ENCODE assay signal across 9 cellular contexts in genomic region chr2:231104115-231104713, GRCh38. TPM values are rescaled to one million over a fixed set of nuclear protein-coding genes. Genes with fewer than 3 reads are reported as not detected.
DNase-seq lines count a peak whose midpoint lies in the region; ATAC-seq, FAIRE-seq and TF ChIP-seq lines count a peak whose summit lies in the region.
"Had no signal": no experiment of that assay in that cellular context is flagged by ENCODE, and none has a peak within 500 bp of the region (broad histone marks: within the 10 kb centered on the region; RNA-seq: fewer than 3 reads in every experiment).

No MANE protein-coding gene starts in this region.

- intact Hi-C loops in PC-9 (cut with micrococcal nuclease; ENCODE audit: unreplicated experiment): loop anchor here (1.0 to 2.0 kb wide), 3 partner anchors 123 to 348 kb away; no protein-coding TSS in a partner anchor
- intact Hi-C loops in pancreas (cut with DNase I): no loop called here
- intact Hi-C loops in vagina (cut with DNase I): loop anchor here (2.0 to 10.0 kb wide), 2 partner anchors 87 to 311 kb away; no protein-coding TSS in a partner anchor

- peaks cover 20% of the 10 kb centered on the region for H3K36me3 ChIP-seq in PC-9 (ENCODE audit: low read depth)
- peaks cover 0 to 13% (median 0%) of the 10 kb centered on the region in 3 donors for H3K36me3 ChIP-seq in pancreas
- H3K36me3 ChIP-seq in vagina: peaks cover 0 to 27% of the 10 kb centered on the region in 2 donors

- peaks cover 5% of the 10 kb centered on the region; the same call in 1 of the 2 replicates for H4K20me1 ChIP-seq in PC-9 (ENCODE audit: insufficient read depth)

- ATAC-seq in GM18502 (IDR thresholded peaks at IDR 0.05; ENCODE audit: poor library complexity, unreplicated experiment) (peak; percentile 57), HG03342 (IDR thresholded peaks at IDR 0.05; ENCODE audit: unreplicated experiment) (peak; percentile 61), pancreas (peak; percentile 72 to 95 (median 92))

- H3K9me3 ChIP-seq in PC-9 (ENCODE audit: insufficient read depth, low read depth): peaks cover 7% of the 10 kb centered on the region; the same call in 1 of the 2 replicates
- no peaks in the 10 kb centered on the region for H3K9me3 ChIP-seq in pancreas
- H3K9me3 ChIP-seq in vagina: peaks cover 13% of the 10 kb centered on the region

- POLR2A ChIA-PET in PC-9 (lab: Charles Lee; ENCODE audit: unreplicated experiment): interaction anchor here (0.7 kb wide), 1 partner anchor 178 kb away, joined by 8 read pairs; no protein-coding TSS in a partner anchor

- CTCF ChIA-PET in PC-9 (lab: Charles Lee): interaction anchor here (0.5 to 1.4 kb wide), 2 partner anchors 348 to 351 kb away, joined by 4 to 5 read pairs; no protein-coding TSS in a partner anchor

- H3K79me2 ChIP-seq in PC-9 (ENCODE audit: low read depth): no peaks in the 10 kb centered on the region; the same call in 1 of the 2 replicates

- DNase-seq in AG09319 (ENCODE audit: extremely low read depth, low read depth) (peak; percentile 49), PC-9 (peak in 1 of 2 experiments; percentile 31), frontal cortex (ENCODE audit: low spot score in 2 of 2) (peak; percentile 3 to 18), pancreas (peak in 3 of 6 donors; percentile 21 to 62 (median 26)), vagina (ENCODE audit: extremely low spot score in 2 of 2) (no peak)
- peak; percentile 83 for DNase-seq in activated effector memory CD4-positive, alpha-beta T cell treated with anti-CD3 and anti-CD28 coated beads, Interleukin-2, amount 50 U/mL, for 16 hours

- WGBS in pancreas, 2 donors: 11 to 17% methylated on average over 3 of the region's 3 CpGs

- TF ChIP-seq POLR2A in vagina (IDR thresholded peaks at IDR 0.05): no peak

- H3K4me2 ChIP-seq in PC-9: no peak overlapping the region

- peaks cover 27% of the 10 kb centered on the region for H3F3A ChIP-seq in PC-9 (ENCODE audit: insufficient read depth, low read depth)

- no peak overlapping the region for H2AFZ ChIP-seq in PC-9

- H3K27ac ChIP-seq in PC-9: no peak overlapping the region
- H3K27ac ChIP-seq in pancreas: no peak overlapping the region
- H3K27ac ChIP-seq in vagina: no peak overlapping the region

- peak; percentile 88 for TF ChIP-seq CTCF in AG09319 (IDR thresholded peaks at IDR 0.05; ENCODE audit: low read depth, low read length)
- TF ChIP-seq CTCF in PC-9 (conservative IDR thresholded peaks at IDR 0.05): peak; percentile 71
- TF ChIP-seq CTCF in pancreas (IDR thresholded peaks at IDR 0.05): peak; percentile 12 to 63 (median 56)
- peak; percentile 75 to 89 (median 81) for TF ChIP-seq CTCF in vagina (IDR thresholded peaks at IDR 0.05)

- no peaks in the 10 kb centered on the region for H3K9me2 ChIP-seq in PC-9 (ENCODE audit: insufficient read depth)

- H3K4me3 ChIP-seq in PC-9 (no peak overlapping the region), pancreas (no peak overlapping the region), vagina (no peak overlapping the region)

- H3K27me3 ChIP-seq in PC-9 (ENCODE audit: insufficient read depth, low read depth) (no peaks in the 10 kb centered on the region), pancreas (no peaks in the 10 kb centered on the region), vagina (no peaks in the 10 kb centered on the region)

- H3K4me1 ChIP-seq in PC-9 (replicated peaks; ENCODE audit: insufficient read depth) (no peaks in the 10 kb centered on the region), pancreas (no peaks in the 10 kb centered on the region), vagina (no peaks in the 10 kb centered on the region)

- BruUV-seq in PC-9 (replicated peaks; lab: Mats Ljungman, UMichigan): no TSS peak

- peak; percentile 83 for FAIRE-seq in frontal cortex (lab: Jason Lieb, UNC)
- peak; percentile 97 for FAIRE-seq in pancreas (lab: Jason Lieb, UNC)

RNA-seq across cellular contexts. Expression of gene HTR2B, which starts 20.6 kb away (rescaled TPM):
- total RNA-seq in PC-9 (2021) (not detected in 2 replicates), frontal cortex (0.41 TPM), pancreas (under 1 TPM in 5 of 6 donors, not detected in 1; 0.08 to 0.78 (median 0.19) TPM), vagina (0.49 TPM)
- under 1 TPM; 0.09 to 0.11 TPM for polyA plus RNA-seq in pancreas
- polyA plus RNA-seq: IgD-negative memory B cell had no signal

RNA-seq across cellular contexts. Expression of gene PSMD1, which starts 47.5 kb away (rescaled TPM):
- total RNA-seq in PC-9 (2021) (80.6 and 119 TPM in 2 replicates), frontal cortex (116 TPM), pancreas (10 to 100 TPM; 13.4 to 33.4 (median 25.1) TPM), vagina (40.5 TPM)
- 10 to 100 TPM; 20.2 to 35.6 TPM for polyA plus RNA-seq in pancreas

Comparison
In these comparisons a context has a peak if more than half of its experiments do, and no peak if none do; other contexts are left out.
1. DNase-seq: peak in AG09319 (single experiment), activated effector memory CD4-positive, alpha-beta T cell treated with anti-CD3 and anti-CD28 coated beads, Interleukin-2, amount 50 U/mL, for 16 hours (single experiment) and frontal cortex (2 of 2); none in vagina (0 of 2).
2. intact Hi-C loops: an anchor here in PC-9 (1.0 to 2.0 kb wide) and vagina (2.0 to 10.0 kb wide); none called in pancreas.
3. Peak in every context shown above with its lines, with median percentiles within 50 percentile points of each other: CTCF ChIP-seq and ATAC-seq.